Comparison of ENCODE assay signal across 21 cellular contexts in genomic region chr4:126969781-126970180, GRCh38.
DNase-seq lines count a peak whose midpoint lies in the region; ATAC-seq and TF ChIP-seq lines count a peak whose summit lies in the region.
"Had no signal": no experiment of that assay in that cellular context is flagged by ENCODE, and none has a peak within 500 bp of the region (broad histone marks: within the 10 kb centered on the region; RNA-seq: fewer than 3 reads in every experiment).

No MANE protein-coding gene starts in this region.

- H4K91ac ChIP-seq in IMR-90 (ENCODE audit: insufficient read depth, low read depth, low read length): peak overlapping the region; percentile 32; the same call in 1 of the 2 replicates

- no peak for TF ChIP-seq POLR2A in IMR-90 (IDR thresholded peaks at IDR 0.05; ENCODE audit: low read depth, low read length)

- CTCF ChIA-PET in IMR-90 (lab: Yijun Ruan, JAX): no interaction called here

- no peaks in the 10 kb centered on the region for H3K36me3 ChIP-seq in IMR-90 (ENCODE audit: control insufficient read depth, insufficient read depth, low read length)
- no peaks in the 10 kb centered on the region for H3K36me3 ChIP-seq in colonic mucosa
- no peaks in the 10 kb centered on the region for H3K36me3 ChIP-seq in stomach smooth muscle (ENCODE audit: control insufficient read depth in 2 of 2, insufficient read depth in 2 of 2, low read length in 2 of 2)
- H3K36me3 ChIP-seq: HAP-1, SJCRH30 had no signal

- ATAC-seq in IMR-90 (ENCODE audit: low read depth): peak; percentile 29; the same call in 1 of the 2 replicates
- ATAC-seq: HepG2, Panc1 had no signal

- peak overlapping the region; percentile 71; the same call in 1 of the 2 replicates for H3K18ac ChIP-seq in IMR-90 (ENCODE audit: low read depth, low read length)

- no TSS peak for BruUV-seq in IMR-90 (replicated peaks; lab: Mats Ljungman, UMichigan)

- no peak overlapping the region for H2BK5ac ChIP-seq in IMR-90 (ENCODE audit: low read depth, low read length, poor library complexity, severe bottlenecking)

- H3K9ac ChIP-seq in IMR-90 (ENCODE audit: low read depth, low read length) (no peak overlapping the region), colonic mucosa (ENCODE audit: low read depth in 2 of 2, low read length in 2 of 2) (no peak overlapping the region), stomach smooth muscle (ENCODE audit: low read length in 2 of 2) (no peak overlapping the region)

- 0 out of 2 replicates have a peak overlapping the region, but pooled peaks have one; percentile 26 for H4K5ac ChIP-seq in IMR-90 (ENCODE audit: low read depth, low read length)

- POLR2A ChIA-PET in IMR-90 (lab: Charles Lee; ENCODE audit: unreplicated experiment): no interaction called here

- H3K9me3 ChIP-seq in IMR-90 (ENCODE audit: control insufficient read depth, insufficient read depth, low read length): no peaks in the 10 kb centered on the region
- H3K9me3 ChIP-seq in colonic mucosa: no peaks in the 10 kb centered on the region
- H3K9me3 ChIP-seq in stomach smooth muscle (ENCODE audit: control insufficient read depth in 2 of 2, low read length in 2 of 2): no peaks in the 10 kb centered on the region
- H3K9me3 ChIP-seq: HAP-1, SJCRH30 had no signal

- peaks cover 22% of the 10 kb centered on the region for H3K4me1 Mint-ChIP-seq in nephron
- no peaks in the 10 kb centered on the region for H3K4me1 Mint-ChIP-seq in activated T-helper 1 cell treated with anti-CD3 and anti-CD28 coated beads, Interleukin-12 subunit alpha, Interleukin-12 subunit beta, Interleukin-2, Interleukin-4 antibody, amounts not matched to agents 30 ng/mL and 10 ng/mL and 1 ng/mL, durations not matched to agents 14 hours and 24 hours and 36 hours (ENCODE audit: low read depth)
- H3K4me1 Mint-ChIP-seq: CD4-positive, CD25-positive, alpha-beta regulatory T cell had no signal

- no CpG with 5 or more reads among the region's 4 CpGs for WGBS in IMR-90 (ENCODE audit: extremely low coverage in 2 of 2, insufficient read length in 1 of 2), 2 experiments

- H2AK5ac ChIP-seq in IMR-90 (ENCODE audit: low read depth, low read length): peak overlapping the region; percentile 29; the same call in 1 of the 2 replicates

- H3K4me2 ChIP-seq in IMR-90 (ENCODE audit: low read depth, low read length): peak overlapping the region; percentile 59; the same call in 1 of the 2 replicates

- DNase-seq in IMR-90 (no peak), colonic mucosa (no peak), T1000 (lab: John Stamatoyannopoulos, UW) (no peak), MV-4-11 (lab: John Stamatoyannopoulos, UW) (no peak)
- no peak for DNase-seq in activated T-helper 1 cell treated with anti-CD3 and anti-CD28 coated beads, Interleukin-12 subunit alpha, Interleukin-12 subunit beta, Interleukin-2, Interleukin-4 antibody, amounts not matched to agents 30 ng/mL and 10 ng/mL and 1 ng/mL, durations not matched to agents 14 hours and 24 hours and 36 hours (ENCODE audit: low spot score)
- DNase-seq: CD4-positive, CD25-positive, alpha-beta regulatory T cell; DMS79 treated with DMSO at 0.1 percent for 48 hours; KBM-7; MM.1S; NCI-H1092 treated with DMSO at 0.1 percent for 48 hours; NCI-H1436 treated with DMSO at 0.1 percent for 48 hours; NCI-H2029; NCI-H2227 treated with DMSO at 0.1 percent for 48 hours; NCI-H510A; SJCRH30 had no signal

- H4K8ac ChIP-seq in IMR-90 (ENCODE audit: low read depth in 2 of 2, low read length in 2 of 2): peak overlapping the region; percentile 1 to 65; a peak in 2 of 4 replicates

- peak overlapping the region; percentile 11; the same call in 1 of the 2 replicates for H3K23ac ChIP-seq in IMR-90 (ENCODE audit: low read depth, low read length)

- TF ChIP-seq CTCF in IMR-90 (conservative IDR thresholded peaks at IDR 0.05; ENCODE audit: low read depth, low read length): no peak
- no peak for TF ChIP-seq CTCF in colonic mucosa (IDR thresholded peaks at IDR 0.05)
- TF ChIP-seq CTCF in nephron (IDR thresholded peaks at IDR 0.05; ENCODE audit: unreplicated experiment in 3 of 3): no peak

- H2BK120ac ChIP-seq in IMR-90 (ENCODE audit: low read depth, low read length): peak overlapping the region; percentile 68

- no peak overlapping the region for H2AK9ac ChIP-seq in IMR-90 (replicated peaks; ENCODE audit: low read depth, low read length, poor library complexity)

- no peaks in the 10 kb centered on the region for H4K20me1 ChIP-seq in IMR-90 (ENCODE audit: insufficient read depth, low read length)

- no peaks in the 10 kb centered on the region for H3K79me1 ChIP-seq in IMR-90 (ENCODE audit: low read depth in 1 of 2, low read length in 2 of 2)

- H3K4me3 ChIP-seq in IMR-90 (ENCODE audit: insufficient read depth, low read depth, low read length) (no peak overlapping the region), colonic mucosa (no peak overlapping the region), stomach smooth muscle (ENCODE audit: low read length in 2 of 2) (no peak overlapping the region)
- H3K4me3 ChIP-seq: HAP-1, SJCRH30 had no signal

- H3K56ac ChIP-seq in IMR-90 (ENCODE audit: extremely low read depth, insufficient read depth, low read length): peak overlapping the region; percentile 43; the same call in 1 of the 2 replicates

- H3K4me1 ChIP-seq in IMR-90 (ENCODE audit: control insufficient read depth, insufficient read depth, low read length) (peaks cover 2% of the 10 kb centered on the region; the same call in 1 of the 2 replicates), colonic mucosa (no peaks in the 10 kb centered on the region), stomach smooth muscle (ENCODE audit: control insufficient read depth, insufficient read depth, low read length) (peaks cover 6% of the 10 kb centered on the region)
- H3K4me1 ChIP-seq: HAP-1, SJCRH30 had no signal

- no peaks in the 10 kb centered on the region for H3K27me3 ChIP-seq in IMR-90 (ENCODE audit: control insufficient read depth, insufficient read depth, low read length)
- no peaks in the 10 kb centered on the region for H3K27me3 ChIP-seq in colonic mucosa
- H3K27me3 ChIP-seq in stomach smooth muscle (ENCODE audit: control insufficient read depth in 1 of 2, insufficient read depth in 2 of 2, low read length in 2 of 2): no peaks in the 10 kb centered on the region
- H3K27me3 ChIP-seq: SJCRH30 had no signal

- peak overlapping the region in 1 of 3 experiments; percentile 57 for H3K4me3 Mint-ChIP-seq in nephron
- no peak overlapping the region for H3K4me3 Mint-ChIP-seq in activated T-helper 1 cell treated with anti-CD3 and anti-CD28 coated beads, Interleukin-12 subunit alpha, Interleukin-12 subunit beta, Interleukin-2, Interleukin-4 antibody, amounts not matched to agents 30 ng/mL and 10 ng/mL and 1 ng/mL, durations not matched to agents 14 hours and 24 hours and 36 hours
- H3K4me3 Mint-ChIP-seq: CD4-positive, CD25-positive, alpha-beta regulatory T cell had no signal

- peak overlapping the region; percentile 17; the same call in 1 of the 2 replicates for H3K4ac ChIP-seq in IMR-90 (ENCODE audit: low read depth, low read length)

- peak overlapping the region; percentile 81 for H2AFZ ChIP-seq in IMR-90 (replicated peaks; ENCODE audit: low read length, poor library complexity)

- H3K36me3 Mint-ChIP-seq in nephron (ENCODE audit: low read depth): no peaks in the 10 kb centered on the region
- no peaks in the 10 kb centered on the region for H3K36me3 Mint-ChIP-seq in activated T-helper 1 cell treated with anti-CD3 and anti-CD28 coated beads, Interleukin-12 subunit alpha, Interleukin-12 subunit beta, Interleukin-2, Interleukin-4 antibody, amounts not matched to agents 30 ng/mL and 10 ng/mL and 1 ng/mL, durations not matched to agents 14 hours and 24 hours and 36 hours (ENCODE audit: low read depth)
- H3K36me3 Mint-ChIP-seq: CD4-positive, CD25-positive, alpha-beta regulatory T cell had no signal

- no peak overlapping the region for H3K27ac ChIP-seq in IMR-90 (ENCODE audit: insufficient read depth, low read length)
- peak overlapping the region; percentile 1 for H3K27ac ChIP-seq in colonic mucosa
- peak overlapping the region; percentile 25 for H3K27ac ChIP-seq in stomach smooth muscle (ENCODE audit: low read length)
- H3K27ac ChIP-seq: HL-60, SJCRH30 had no signal

- no peaks in the 10 kb centered on the region for H3K9me3 Mint-ChIP-seq in nephron
- H3K9me3 Mint-ChIP-seq in activated T-helper 1 cell treated with anti-CD3 and anti-CD28 coated beads, Interleukin-12 subunit alpha, Interleukin-12 subunit beta, Interleukin-2, Interleukin-4 antibody, amounts not matched to agents 30 ng/mL and 10 ng/mL and 1 ng/mL, durations not matched to agents 14 hours and 24 hours and 36 hours: peaks cover 3% of the 10 kb centered on the region

- H3K27ac Mint-ChIP-seq in nephron: peak overlapping the region; percentile 42 to 97 (median 66)
- H3K27ac Mint-ChIP-seq in activated T-helper 1 cell treated with anti-CD3 and anti-CD28 coated beads, Interleukin-12 subunit alpha, Interleukin-12 subunit beta, Interleukin-2, Interleukin-4 antibody, amounts not matched to agents 30 ng/mL and 10 ng/mL and 1 ng/mL, durations not matched to agents 14 hours and 24 hours and 36 hours: no peak overlapping the region
- H3K27ac Mint-ChIP-seq: CD4-positive, CD25-positive, alpha-beta regulatory T cell had no signal

- H3K27me3 Mint-ChIP-seq in nephron (ENCODE audit: low read depth): peaks cover 5% of the 10 kb centered on the region
- H3K27me3 Mint-ChIP-seq in activated T-helper 1 cell treated with anti-CD3 and anti-CD28 coated beads, Interleukin-12 subunit alpha, Interleukin-12 subunit beta, Interleukin-2, Interleukin-4 antibody, amounts not matched to agents 30 ng/mL and 10 ng/mL and 1 ng/mL, durations not matched to agents 14 hours and 24 hours and 36 hours (ENCODE audit: insufficient read depth): no peaks in the 10 kb centered on the region
- H3K27me3 Mint-ChIP-seq: CD4-positive, CD25-positive, alpha-beta regulatory T cell had no signal

- peak overlapping the region; percentile 50; the same call in 1 of the 2 replicates for H2BK20ac ChIP-seq in IMR-90 (ENCODE audit: low read depth, low read length)

- peak overlapping the region; percentile 83; the same call in 2 of the 3 replicates for H2BK15ac ChIP-seq in IMR-90 (ENCODE audit: low read depth, low read length)

- H3K9me1 ChIP-seq in IMR-90 (ENCODE audit: insufficient read depth, low read length): no peaks in the 10 kb centered on the region

- no peak overlapping the region; the same call in 1 of the 2 replicates for H3K14ac ChIP-seq in IMR-90 (replicated peaks; ENCODE audit: low read depth, low read length)

- dilution Hi-C loops in IMR-90 (cut with HindIII; ENCODE audit: low sequenced_read_pairs, unreplicated experiment): no loop called here

- intact Hi-C loops in IMR-90 (cut with micrococcal nuclease) (loop anchor here (5.0 kb wide), 1 partner anchor 428 kb away; no protein-coding TSS in a partner anchor), colonic mucosa (cut with DNase I) (no loop called here)
- intact Hi-C loops in activated T-helper 1 cell treated with anti-CD3 and anti-CD28 coated beads, Interleukin-12 subunit alpha, Interleukin-12 subunit beta, Interleukin-2, Interleukin-4 antibody, amounts not matched to agents 30 ng/mL and 10 ng/mL and 1 ng/mL, durations not matched to agents 14 hours and 24 hours and 36 hours (cut with micrococcal nuclease): no loop called here

- no peak for TF ChIP-seq RAD21 in IMR-90 (IDR thresholded peaks at IDR 0.05; ENCODE audit: low read length)

- in situ Hi-C loops in IMR-90 (cut with MboI; ENCODE audit: low sequenced_read_pairs): no loop called here

TF ChIP-seq in IMR-90, 13 proteins besides CTCF, POLR2A, EP300 and RAD21 (continues in another document):
- no peak for TF ChIP-seq RCOR1 (IDR thresholded peaks at IDR 0.05; ENCODE audit: insufficient replicate concordance, low read length)
